In the genomic region with DNA sequence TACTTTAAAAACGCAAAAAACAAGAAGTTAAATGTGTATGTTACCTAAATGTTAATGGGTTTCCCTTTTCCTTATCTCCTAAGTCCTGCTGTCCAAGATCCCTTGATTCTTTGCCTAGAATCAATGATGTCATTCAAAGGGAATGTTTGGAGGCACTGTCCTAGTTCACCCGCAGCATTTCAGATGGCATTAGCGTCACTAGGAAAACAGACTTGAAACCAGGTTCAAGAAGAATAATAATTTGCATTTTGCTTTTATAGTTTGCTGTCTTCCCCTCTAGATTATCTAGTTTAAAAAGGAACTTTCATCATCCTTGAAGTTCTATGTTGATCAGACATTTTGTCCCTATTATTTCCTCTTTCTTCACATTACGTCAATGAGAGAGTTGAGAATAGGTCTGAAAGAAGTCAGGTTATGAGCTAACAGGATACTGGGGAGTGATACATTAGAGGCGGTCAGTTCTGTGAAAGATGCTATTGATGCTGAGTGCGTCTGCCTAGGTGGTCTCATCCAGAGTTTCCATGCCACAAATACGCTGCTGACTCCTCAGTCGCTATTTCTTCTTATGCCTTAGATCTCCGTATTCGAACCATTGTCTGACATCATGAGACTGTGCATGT, we compare ENCODE assay signal across 19 cellular contexts.
DNase-seq lines count a peak whose midpoint lies in the region; ATAC-seq, FAIRE-seq and TF ChIP-seq lines count a peak whose summit lies in the region.
"Had no signal": no experiment of that assay in that cellular context is flagged by ENCODE, and none has a peak within 500 bp of the region (broad histone marks: within the 10 kb centered on the region; RNA-seq: fewer than 3 reads in every experiment).

No MANE protein-coding gene starts in this region.

- H3F3A ChIP-seq in PC-3 (ENCODE audit: low read length, unreplicated experiment), result no peaks in the 10 kb centered on the region

- no peaks in the 10 kb centered on the region for H3K9me3 ChIP-seq in PC-3 (ENCODE audit: low read length)
- H3K9me3 ChIP-seq in endothelial cell of umbilical vein (replicated peaks; ENCODE audit: control insufficient read depth, insufficient read depth, low read length), result no peaks in the 10 kb centered on the region
- no peaks in the 10 kb centered on the region for H3K9me3 ChIP-seq in neuronal stem cell (replicated peaks in 1 of 2; ENCODE audit: control insufficient read depth in 2 of 2, insufficient read depth in 1 of 2, low read depth in 1 of 2, low read length in 2 of 2)
- H3K9me3 ChIP-seq: BLaER1 treated with 17β-estradiol and CSF1 and Interleukin-3, amounts not matched to agents 10 nM and 100 nM; MG63; stomach had no signal

- H3K9me3 Mint-ChIP-seq in naive thymus-derived CD8-positive, alpha-beta T cell, result no peaks in the 10 kb centered on the region
- H3K9me3 Mint-ChIP-seq in activated naive CD4-positive, alpha-beta T cell treated with anti-CD3 and anti-CD28 coated beads for 36 hours, result no peaks in the 10 kb centered on the region
- no peaks in the 10 kb centered on the region for H3K9me3 Mint-ChIP-seq in natural killer cell
- H3K9me3 Mint-ChIP-seq: activated naive CD8-positive, alpha-beta T cell treated with anti-CD3 and anti-CD28 coated beads, Interleukin-2, amount 50 U/mL, for 24 hours; nephron progenitor cell had no signal

- no peak overlapping the region for H2BK15ac ChIP-seq in neuronal stem cell (ENCODE audit: low read length)

- no peak overlapping the region for H3K4me3 ChIP-seq in PC-3 (ENCODE audit: low read length)
- no peak overlapping the region for H3K4me3 ChIP-seq in endothelial cell of umbilical vein (replicated peaks in 1 of 3; ENCODE audit: insufficient read depth in 1 of 3, low read depth in 1 of 3, low read length in 3 of 3)
- no peak overlapping the region for H3K4me3 ChIP-seq in neuronal stem cell (ENCODE audit: low read length in 2 of 2)
- H3K4me3 ChIP-seq: BLaER1 treated with 17β-estradiol and CSF1 and Interleukin-3, amounts not matched to agents 10 nM and 100 nM; MG63; stomach had no signal

- peak; percentile 83 for DNase-seq in EH (ENCODE audit: low read depth)
- DNase-seq in PC-3, result peak; percentile 46
- DNase-seq in endothelial cell of umbilical vein (ENCODE audit: low read depth, low spot score), result peak; percentile 95
- DNase-seq in neuronal stem cell (ENCODE audit: low spot score), result no peak
- no peak for DNase-seq in naive thymus-derived CD8-positive, alpha-beta T cell
- no peak for DNase-seq in activated naive CD4-positive, alpha-beta T cell treated with anti-CD3 and anti-CD28 coated beads for 36 hours
- DNase-seq in natural killer cell, result no peak
- no peak for DNase-seq in NCI-H2227 treated with DMSO at 0.1 percent for 48 hours (lab: John Stamatoyannopoulos, UW)
- DNase-seq: activated naive CD8-positive, alpha-beta T cell treated with anti-CD3 and anti-CD28 coated beads, Interleukin-2, amount 50 U/mL, for 24 hours; foreskin melanocyte; kidney; MG63; NCI-H2171 treated with DMSO at 0.1 percent for 48 hours; nephron progenitor cell; stomach had no signal

- no peak overlapping the region for H2BK120ac ChIP-seq in neuronal stem cell (ENCODE audit: low read depth, low read length)

- H3K9me1 ChIP-seq in endothelial cell of umbilical vein (replicated peaks; ENCODE audit: control insufficient read depth, extremely low read depth, insufficient read depth, low read length), result no peaks in the 10 kb centered on the region

- TF ChIP-seq CTCF in PC-3 (conservative IDR thresholded peaks at IDR 0.05; ENCODE audit: low read depth, low read length), result no peak
- no peak for TF ChIP-seq CTCF in endothelial cell of umbilical vein (IDR thresholded peaks at IDR 0.05; ENCODE audit: extremely low read depth in 1 of 2, insufficient read depth in 1 of 2, low read depth in 1 of 2, low read length in 2 of 2)
- no peak for TF ChIP-seq CTCF in natural killer cell (IDR thresholded peaks at IDR 0.05)

- no peaks in the 10 kb centered on the region for H3K9me2 ChIP-seq in PC-3 (replicated peaks; ENCODE audit: low read length)

- H3K36me3 Mint-ChIP-seq in naive thymus-derived CD8-positive, alpha-beta T cell, result peaks cover 0 to 9% (median 0%) of the 10 kb centered on the region in 3 donors
- no peaks in the 10 kb centered on the region for H3K36me3 Mint-ChIP-seq in activated naive CD4-positive, alpha-beta T cell treated with anti-CD3 and anti-CD28 coated beads for 36 hours (ENCODE audit: low read depth)
- H3K36me3 Mint-ChIP-seq in natural killer cell, result no peaks in the 10 kb centered on the region

- no peak overlapping the region for H3K23ac ChIP-seq in neuronal stem cell (ENCODE audit: low read depth, low read length, poor library complexity)

- H3K4me3 Mint-ChIP-seq in naive thymus-derived CD8-positive, alpha-beta T cell, result no peak overlapping the region
- no peak overlapping the region for H3K4me3 Mint-ChIP-seq in activated naive CD4-positive, alpha-beta T cell treated with anti-CD3 and anti-CD28 coated beads for 36 hours
- H3K4me3 Mint-ChIP-seq in natural killer cell, result no peak overlapping the region
- H3K4me3 Mint-ChIP-seq: activated naive CD8-positive, alpha-beta T cell treated with anti-CD3 and anti-CD28 coated beads, Interleukin-2, amount 50 U/mL, for 24 hours; nephron progenitor cell had no signal

- TF ChIP-seq POLR2A in endothelial cell of umbilical vein (IDR thresholded peaks at IDR 0.05; ENCODE audit: low read depth, low read length), result peak; percentile 15

- H3K9ac ChIP-seq in PC-3 (ENCODE audit: low read length) (no peak overlapping the region), endothelial cell of umbilical vein (replicated peaks; ENCODE audit: extremely low read depth, insufficient read depth, low read length) (peak overlapping the region; percentile 80), neuronal stem cell (ENCODE audit: low read depth, low read length, poor library complexity) (no peak overlapping the region)
- H3K9ac ChIP-seq: BLaER1 treated with 17β-estradiol and CSF1 and Interleukin-3, amounts not matched to agents 10 nM and 100 nM had no signal

- dilution Hi-C loops in endothelial cell of umbilical vein (cut with MboI; ENCODE audit: extremely low pct_ligation_motif_present, low sequenced_read_pairs), result no loop called here

- no peak overlapping the region for H3K18ac ChIP-seq in neuronal stem cell (ENCODE audit: low read length)

- H3K4me1 ChIP-seq in PC-3 (ENCODE audit: insufficient read depth, low read length), result peaks cover 60% of the 10 kb centered on the region
- H3K4me1 ChIP-seq in endothelial cell of umbilical vein (ENCODE audit: control insufficient read depth, extremely low read depth, insufficient read depth, low read length), result peaks cover 69% of the 10 kb centered on the region
- peaks cover 11 to 28% of the 10 kb centered on the region in 2 donors for H3K4me1 ChIP-seq in neuronal stem cell (ENCODE audit: control insufficient read depth in 2 of 2, insufficient read depth in 1 of 2, low read depth in 1 of 2, low read length in 2 of 2)

- POLR2A ChIA-PET in PC-3 (lab: Charles Lee; ENCODE audit: unreplicated experiment) (no interaction called here), endothelial cell of umbilical vein (lab: Charles Lee) (interaction anchor here (0.6 to 1.0 kb wide), 2 partner anchors 59 to 67 kb away, joined by 3 read pairs; no protein-coding TSS in a partner anchor)
- POLR2A ChIA-PET in naive thymus-derived CD8-positive, alpha-beta T cell (lab: Charles Lee), result no interaction called here

- H3K79me2 ChIP-seq in PC-3 (ENCODE audit: low read length) (no peaks in the 10 kb centered on the region), endothelial cell of umbilical vein (ENCODE audit: control insufficient read depth, insufficient read depth, low read length) (no peaks in the 10 kb centered on the region)

- CTCF ChIA-PET in PC-3 (lab: Charles Lee) (no interaction called here), endothelial cell of umbilical vein (lab: Charles Lee) (interaction anchor here (0.7 to 2.4 kb wide), 5 partner anchors 18 to 94 kb away, joined by 3 to 12 read pairs (median 3); no protein-coding TSS in a partner anchor)
- CTCF ChIA-PET in activated naive CD4-positive, alpha-beta T cell treated with anti-CD3 and anti-CD28 coated beads for 36 hours (lab: Charles Lee), result no interaction called here

- no peak overlapping the region for H3K4ac ChIP-seq in neuronal stem cell (ENCODE audit: low read length)

- H3K27ac ChIP-seq in PC-3 (ENCODE audit: low read length) (no peak overlapping the region), endothelial cell of umbilical vein (ENCODE audit: insufficient read depth, low read depth, low read length) (peak overlapping the region; percentile 80), neuronal stem cell (replicated peaks; ENCODE audit: low read length) (no peak overlapping the region)
- H3K27ac ChIP-seq: stomach had no signal

- WGBS in neuronal stem cell (ENCODE audit: extremely low coverage in 2 of 2, insufficient read length in 2 of 2, insufficient replicate concordance in 1 of 2), 2 donors, result no CpG with 5 or more reads among the region's 10 CpGs

- ATAC-seq in PC-3 (no peak), natural killer cell (no peak)
- no peak for ATAC-seq in naive thymus-derived CD8-positive, alpha-beta T cell
- ATAC-seq: activated CD4-positive, CD25-positive, alpha-beta regulatory T cell treated with anti-CD3 and anti-CD28 coated beads, Interleukin-2, amount 50 U/mL, for 24 hours; activated naive CD8-positive, alpha-beta T cell treated with anti-CD3 and anti-CD28 coated beads, Interleukin-2, amount 50 U/mL, for 24 hours; sciatic nerve had no signal

- no peaks in the 10 kb centered on the region for H3K36me3 ChIP-seq in PC-3 (ENCODE audit: low read depth, low read length)
- H3K36me3 ChIP-seq in endothelial cell of umbilical vein (ENCODE audit: control insufficient read depth in 2 of 2, extremely low read depth in 1 of 2, insufficient read depth in 2 of 2, low read length in 2 of 2), result no peaks in the 10 kb centered on the region
- H3K36me3 ChIP-seq in neuronal stem cell (replicated peaks in 1 of 2; ENCODE audit: control insufficient read depth in 2 of 2, insufficient read depth in 2 of 2, low read length in 2 of 2), result no peaks in the 10 kb centered on the region
- H3K36me3 ChIP-seq: BLaER1 treated with 17β-estradiol and CSF1 and Interleukin-3, amounts not matched to agents 10 nM and 100 nM; MG63; stomach had no signal

- no peak overlapping the region for H2BK12ac ChIP-seq in neuronal stem cell (ENCODE audit: low read length)

- no peak overlapping the region for H3K27ac Mint-ChIP-seq in naive thymus-derived CD8-positive, alpha-beta T cell
- no peak overlapping the region for H3K27ac Mint-ChIP-seq in activated naive CD4-positive, alpha-beta T cell treated with anti-CD3 and anti-CD28 coated beads for 36 hours
- no peak overlapping the region for H3K27ac Mint-ChIP-seq in natural killer cell
- H3K27ac Mint-ChIP-seq: activated naive CD8-positive, alpha-beta T cell treated with anti-CD3 and anti-CD28 coated beads, Interleukin-2, amount 50 U/mL, for 24 hours had no signal

- no TSS peak for BruUV-seq in PC-3 (replicated peaks; lab: Mats Ljungman, UMichigan)
- BruUV-seq in endothelial cell of umbilical vein (replicated peaks; lab: Mats Ljungman, UMichigan), result no TSS peak

- H2BK5ac ChIP-seq in neuronal stem cell (ENCODE audit: low read length), result no peak overlapping the region

- H3K4me1 Mint-ChIP-seq in naive thymus-derived CD8-positive, alpha-beta T cell, result peaks cover 0 to 5% (median 0%) of the 10 kb centered on the region in 4 donors
- H3K4me1 Mint-ChIP-seq in activated naive CD4-positive, alpha-beta T cell treated with anti-CD3 and anti-CD28 coated beads for 36 hours (ENCODE audit: low read depth), result peaks cover 4% of the 10 kb centered on the region
- no peaks in the 10 kb centered on the region for H3K4me1 Mint-ChIP-seq in natural killer cell

- intact Hi-C loops in PC-3 (cut with micrococcal nuclease) (no loop called here), endothelial cell of umbilical vein (cut with micrococcal nuclease) (loop anchor here (1.0 to 10.0 kb wide), 10 partner anchors 8 to 573 kb away; a partner anchor contains a TSS), natural killer cell (cut with micrococcal nuclease) (no loop called here)
- intact Hi-C loops in activated naive CD4-positive, alpha-beta T cell treated with anti-CD3 and anti-CD28 coated beads for 36 hours (cut with micrococcal nuclease), result no loop called here

- peak overlapping the region; percentile 66 for H4K91ac ChIP-seq in neuronal stem cell (ENCODE audit: low read depth, low read length, poor library complexity)

- H4K8ac ChIP-seq in neuronal stem cell (ENCODE audit: low read depth, low read length), result no peak overlapping the region

- H3K27me3 ChIP-seq in PC-3 (ENCODE audit: low read length) (no peaks in the 10 kb centered on the region), endothelial cell of umbilical vein (ENCODE audit: control insufficient read depth in 2 of 2, insufficient read depth in 2 of 2, low read length in 2 of 2) (no peaks in the 10 kb centered on the region), neuronal stem cell (ENCODE audit: control insufficient read depth in 3 of 3, insufficient read depth in 3 of 3, low read depth in 1 of 3, low read length in 3 of 3) (no peaks in the 10 kb centered on the region)
- H3K27me3 ChIP-seq: BLaER1 treated with 17β-estradiol and CSF1 and Interleukin-3, amounts not matched to agents 10 nM and 100 nM; MG63; stomach had no signal

- no peak overlapping the region for H2AK5ac ChIP-seq in neuronal stem cell (ENCODE audit: low read depth, low read length)

- H2AFZ ChIP-seq in PC-3 (ENCODE audit: low read length) (no peak overlapping the region), endothelial cell of umbilical vein (ENCODE audit: low read depth, low read length) (no peak overlapping the region), neuronal stem cell (ENCODE audit: low read length) (no peak overlapping the region)

- no peak overlapping the region for H3K14ac ChIP-seq in neuronal stem cell (ENCODE audit: low read length)

- FAIRE-seq in endothelial cell of umbilical vein (lab: Jason Lieb, UNC), result peak; percentile 97
- FAIRE-seq: GM19239, kidney had no signal

- H3K79me1 ChIP-seq in neuronal stem cell (ENCODE audit: low read depth, low read length), result no peaks in the 10 kb centered on the region

- H3K27me3 Mint-ChIP-seq in naive thymus-derived CD8-positive, alpha-beta T cell, result peaks cover 1 to 34% (median 12%) of the 10 kb centered on the region in 5 donors
- H3K27me3 Mint-ChIP-seq in activated naive CD4-positive, alpha-beta T cell treated with anti-CD3 and anti-CD28 coated beads for 36 hours (ENCODE audit: low read depth), result peaks cover 2% of the 10 kb centered on the region
- peaks cover 9% of the 10 kb centered on the region in 2 donors for H3K27me3 Mint-ChIP-seq in natural killer cell (ENCODE audit: low read depth in 2 of 2)
- H3K27me3 Mint-ChIP-seq: activated naive CD8-positive, alpha-beta T cell treated with anti-CD3 and anti-CD28 coated beads, Interleukin-2, amount 50 U/mL, for 24 hours had no signal

- H3K4me2 ChIP-seq in PC-3 (ENCODE audit: low read length) (no peak overlapping the region; the same call in 1 of the 2 replicates), endothelial cell of umbilical vein (ENCODE audit: insufficient read depth, low read length) (peak overlapping the region; percentile 51), neuronal stem cell (ENCODE audit: insufficient read depth, low read length, poor library complexity, severe bottlenecking) (no peak overlapping the region)
- H3K4me2 ChIP-seq: BLaER1 treated with 17β-estradiol and CSF1 and Interleukin-3, amounts not matched to agents 10 nM and 100 nM had no signal

- H4K20me1 ChIP-seq in PC-3 (ENCODE audit: low read length) (no peaks in the 10 kb centered on the region), endothelial cell of umbilical vein (replicated peaks; ENCODE audit: control insufficient read depth, extremely low read depth, insufficient read depth, low read length) (no peaks in the 10 kb centered on the region)
- H4K20me1 ChIP-seq: BLaER1 treated with 17β-estradiol and CSF1 and Interleukin-3, amounts not matched to agents 10 nM and 100 nM had no signal

Comparison
In these comparisons a context has a peak if more than half of its experiments do, and no peak if none do; other contexts are left out.
1. DNase-seq: peak in EH (single experiment), PC-3 (single experiment) and endothelial cell of umbilical vein (single experiment); none in neuronal stem cell (single experiment), naive thymus-derived CD8-positive, alpha-beta T cell (0 of 10), activated naive CD4-positive, alpha-beta T cell treated with anti-CD3 and anti-CD28 coated beads for 36 hours (single experiment), natural killer cell (single experiment) and NCI-H2227 treated with DMSO at 0.1 percent for 48 hours (single experiment).